Comparison of ENCODE assay signal across 8 cellular contexts in the genomic region with DNA sequence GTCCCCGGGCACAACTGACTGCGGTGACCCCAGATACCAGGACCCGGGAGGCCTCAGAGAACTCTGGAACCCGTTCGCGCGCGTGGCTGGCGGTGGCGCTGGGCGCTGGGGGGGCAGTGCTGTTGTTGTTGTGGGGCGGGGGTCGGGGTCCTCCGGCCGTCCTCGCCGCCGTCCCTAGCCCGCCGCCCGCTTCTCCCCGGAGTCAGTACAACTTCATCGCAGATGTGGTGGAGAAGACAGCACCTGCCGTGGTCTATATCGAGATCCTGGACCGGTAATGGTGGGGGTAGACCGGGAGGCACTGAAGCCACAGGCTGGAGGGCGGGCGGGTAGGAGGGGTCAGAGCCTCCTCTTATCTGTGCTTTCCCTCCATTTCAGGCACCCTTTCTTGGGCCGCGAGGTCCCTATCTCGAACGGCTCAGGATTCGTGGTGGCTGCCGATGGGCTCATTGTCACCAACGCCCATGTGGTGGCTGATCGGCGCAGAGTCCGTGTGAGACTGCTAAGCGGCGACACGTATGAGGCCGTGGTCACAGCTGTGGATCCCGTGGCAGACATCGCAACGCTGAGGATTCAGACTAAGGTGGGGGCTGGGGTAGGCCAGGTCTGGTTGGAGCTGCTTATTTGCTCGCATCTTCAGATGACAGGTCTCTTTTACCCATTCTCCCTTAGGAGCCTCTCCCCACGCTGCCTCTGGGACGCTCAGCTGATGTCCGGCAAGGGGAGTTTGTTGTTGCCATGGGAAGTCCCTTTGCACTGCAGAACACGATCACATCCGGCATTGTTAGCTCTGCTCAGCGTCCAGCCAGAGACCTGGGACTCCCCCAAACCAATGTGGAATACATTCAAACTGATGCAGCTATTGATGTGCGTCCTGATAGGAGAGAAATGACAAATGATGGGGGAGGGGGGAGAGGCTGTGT. TPM values are rescaled to one million over a fixed set of nuclear protein-coding genes. Genes with fewer than 3 reads are reported as not detected.
DNase-seq lines count a peak whose midpoint lies in the region; ATAC-seq and TF ChIP-seq lines count a peak whose summit lies in the region.

No MANE protein-coding gene starts in this region.

- H3K4me1 Mint-ChIP-seq in Caco-2 (ENCODE audit: low read depth, unreplicated experiment) = peaks cover 18% of the 10 kb centered on the region
- peaks cover 55% of the 10 kb centered on the region for H3K4me1 Mint-ChIP-seq in activated B cell treated with CpG ODN at 0.5 μM for 24 hours
- H3K4me1 Mint-ChIP-seq in memory B cell = peaks cover 46% of the 10 kb centered on the region

- no peaks in the 10 kb centered on the region for H3K9me3 ChIP-seq in Caco-2
- no peaks in the 10 kb centered on the region for H3K9me3 ChIP-seq in subcutaneous abdominal adipose tissue (ENCODE audit: control insufficient read depth in 5 of 5, low read length in 5 of 5)

- peak overlapping the region in 4 of 5 donors; percentile 79 to 83 (median 81) for H3K9ac ChIP-seq in subcutaneous abdominal adipose tissue (ENCODE audit: low read length in 5 of 5)

- ATAC-seq in activated B cell treated with CpG ODN at 0.5 μM for 24 hours (ENCODE audit: low read depth) (peak; percentile 11), memory B cell (ENCODE audit: low read depth) (peak; percentile 19)

- peak overlapping the region; percentile 76 for H3K27ac ChIP-seq in subcutaneous abdominal adipose tissue (ENCODE audit: low read depth, low read length)

- intact Hi-C loops in Caco-2 (cut with micrococcal nuclease; ENCODE audit: unreplicated experiment) = no loop called here
- intact Hi-C loops in activated B cell treated with CpG ODN at 0.5 μM for 24 hours (cut with micrococcal nuclease) = loop anchor here (1.0 to 5.0 kb wide), 4 partner anchors 193 to 702 kb away; partner anchors contain the start of genes MTHFD2 and STAMBP

- H3K27me3 Mint-ChIP-seq in Caco-2 (ENCODE audit: insufficient read depth, unreplicated experiment) (no peaks in the 10 kb centered on the region), activated B cell treated with CpG ODN at 0.5 μM for 24 hours (no peaks in the 10 kb centered on the region), memory B cell (no peaks in the 10 kb centered on the region)

- H3K9me3 Mint-ChIP-seq in Caco-2 (ENCODE audit: unreplicated experiment) = no peaks in the 10 kb centered on the region
- H3K9me3 Mint-ChIP-seq in activated B cell treated with CpG ODN at 0.5 μM for 24 hours = no peaks in the 10 kb centered on the region
- H3K9me3 Mint-ChIP-seq in memory B cell = no peaks in the 10 kb centered on the region

- DNase-seq in Caco-2 (peak; percentile 58 to 67), GM20000 (ENCODE audit: low spot score) (peak; percentile 86), HuH-7.5 (ENCODE audit: low spot score) (peak; percentile 53), activated B cell treated with CpG ODN at 0.5 μM for 24 hours (peak; percentile 47), memory B cell (ENCODE audit: low spot score in 2 of 2) (peak in 1 of 2 donors; percentile 51), DMS153 (lab: John Stamatoyannopoulos, UW) (no peak)
- peak; percentile 16 for DNase-seq in effector CD8-positive, alpha-beta T cell (lab: John Stamatoyannopoulos, UW)

- POLR2A ChIA-PET in Caco-2 (lab: Charles Lee) (interaction anchor here (0.5 to 2.0 kb wide), 9 partner anchors 8 to 331 kb away, joined by 3 to 7 read pairs (median 4); partner anchors contain the start of genes CCDC142, PCGF1, TTC31 and WBP1), activated B cell treated with CpG ODN at 0.5 μM for 24 hours (lab: Charles Lee) (interaction anchor here (0.8 to 8.8 kb wide), 34 partner anchors 8 to 352 kb away, joined by 3 to 63 read pairs (median 5); partner anchors contain the start of genes C2orf81, CCDC142, DOK1 and INO80B)

- H3K27ac Mint-ChIP-seq in Caco-2 (ENCODE audit: unreplicated experiment) (peak overlapping the region; percentile 99), activated B cell treated with CpG ODN at 0.5 μM for 24 hours (peak overlapping the region; percentile 96), memory B cell (peak overlapping the region; percentile 94)

- H3K36me3 ChIP-seq in Caco-2 (ENCODE audit: control insufficient read depth, insufficient read depth, low read length) = peaks cover 9% of the 10 kb centered on the region
- H3K36me3 ChIP-seq in subcutaneous abdominal adipose tissue (ENCODE audit: control insufficient read depth in 5 of 5, insufficient read depth in 5 of 5, low read length in 5 of 5) = peaks cover 0 to 58% (median 43%) of the 10 kb centered on the region in 5 donors

- H3K4me1 ChIP-seq in Caco-2 (peaks cover 6% of the 10 kb centered on the region), subcutaneous abdominal adipose tissue (ENCODE audit: control insufficient read depth in 5 of 5, insufficient read depth in 5 of 5, low read length in 5 of 5) (peaks cover 2 to 39% (median 27%) of the 10 kb centered on the region in 5 donors)

- H3K4me3 Mint-ChIP-seq in Caco-2 (ENCODE audit: unreplicated experiment) (peak overlapping the region; percentile 99), activated B cell treated with CpG ODN at 0.5 μM for 24 hours (peak overlapping the region; percentile 97), memory B cell (peak overlapping the region; percentile 95)

- no peaks in the 10 kb centered on the region for H3K27me3 ChIP-seq in Caco-2 (replicated peaks; ENCODE audit: control insufficient read depth, insufficient read depth, low read length)
- no peaks in the 10 kb centered on the region for H3K27me3 ChIP-seq in subcutaneous abdominal adipose tissue (ENCODE audit: control insufficient read depth in 5 of 5, insufficient read depth in 4 of 5, low read length in 5 of 5)

- H3K4me3 ChIP-seq in Caco-2 (ENCODE audit: low read depth, low read length) (peak overlapping the region; percentile 78), subcutaneous abdominal adipose tissue (ENCODE audit: low read depth in 1 of 5, low read length in 5 of 5) (peak overlapping the region; percentile 74 to 95 (median 84))

- CTCF ChIA-PET in Caco-2 (lab: Charles Lee) = interaction anchor here (0.6 to 1.7 kb wide), 4 partner anchors 16 to 69 kb away, joined by 3 to 7 read pairs (median 4); partner anchors contain the start of genes CCDC142, TLX2 and TTC31
- CTCF ChIA-PET in activated B cell treated with CpG ODN at 0.5 μM for 24 hours (lab: Charles Lee) = interaction anchor here (0.9 to 4.4 kb wide), 11 partner anchors 8 to 58 kb away, joined by 3 to 34 read pairs (median 5); partner anchors contain the start of genes CCDC142, LBX2, PCGF1 and TTC31

- TSS peak; percentile 30 for BruUV-seq in Caco-2 (replicated peaks; lab: Mats Ljungman, UMichigan)

- no peak for TF ChIP-seq CTCF in Caco-2 (IDR thresholded peaks at IDR 0.05; ENCODE audit: insufficient read depth in 1 of 2, low read depth in 1 of 2, low read length in 1 of 2, severe bottlenecking in 1 of 2, unreplicated experiment in 1 of 2)
- no peak for TF ChIP-seq CTCF in GM20000 (IDR thresholded peaks at IDR 0.05; ENCODE audit: extremely low read depth, missing control alignments)
- TF ChIP-seq CTCF in activated B cell treated with CpG ODN at 0.5 μM for 24 hours (IDR thresholded peaks at IDR 0.05) = no peak

- peaks cover 46% of the 10 kb centered on the region for H3K36me3 Mint-ChIP-seq in Caco-2 (ENCODE audit: insufficient read depth, unreplicated experiment)
- peaks cover 63% of the 10 kb centered on the region for H3K36me3 Mint-ChIP-seq in activated B cell treated with CpG ODN at 0.5 μM for 24 hours (ENCODE audit: low read depth)
- H3K36me3 Mint-ChIP-seq in memory B cell = peaks cover 19% of the 10 kb centered on the region

RNA-seq across cellular contexts. Expression of gene HTRA2, which starts 0.8 kb away (rescaled TPM):
- total RNA-seq in Caco-2 (2022) (27.0 and 27.3 TPM in 2 replicates), activated B cell treated with CpG ODN at 0.5 μM for 24 hours (49.4 and 53.1 TPM in 2 replicates)

RNA-seq across cellular contexts. Expression of gene AUP1, which starts 1.0 kb away (rescaled TPM):
- total RNA-seq in Caco-2 (2022) = 154 and 156 TPM in 2 replicates
- total RNA-seq in activated B cell treated with CpG ODN at 0.5 μM for 24 hours = 167 and 177 TPM in 2 replicates

RNA-seq across cellular contexts. Expression of gene DQX1, which starts 4.5 kb away (rescaled TPM):
- 0.50 and 1.4 TPM in 2 replicates for total RNA-seq in Caco-2 (2022)
- 0.51 and 0.73 TPM in 2 replicates for total RNA-seq in activated B cell treated with CpG ODN at 0.5 μM for 24 hours

RNA-seq across cellular contexts. Expression of gene TLX2, which starts 16.2 kb away (rescaled TPM):
- 0.68 and 0.72 TPM in 2 replicates for total RNA-seq in Caco-2 (2022)
- not detected in 2 replicates for total RNA-seq in activated B cell treated with CpG ODN at 0.5 μM for 24 hours

RNA-seq across cellular contexts. Expression of gene PCGF1, which starts 23.0 kb away (rescaled TPM):
- total RNA-seq in Caco-2 (2022) = 27.0 and 29.7 TPM in 2 replicates
- total RNA-seq in activated B cell treated with CpG ODN at 0.5 μM for 24 hours = 29.3 and 34.7 TPM in 2 replicates
